ENCODE assay signal across 20 cellular contexts in the genomic region with DNA sequence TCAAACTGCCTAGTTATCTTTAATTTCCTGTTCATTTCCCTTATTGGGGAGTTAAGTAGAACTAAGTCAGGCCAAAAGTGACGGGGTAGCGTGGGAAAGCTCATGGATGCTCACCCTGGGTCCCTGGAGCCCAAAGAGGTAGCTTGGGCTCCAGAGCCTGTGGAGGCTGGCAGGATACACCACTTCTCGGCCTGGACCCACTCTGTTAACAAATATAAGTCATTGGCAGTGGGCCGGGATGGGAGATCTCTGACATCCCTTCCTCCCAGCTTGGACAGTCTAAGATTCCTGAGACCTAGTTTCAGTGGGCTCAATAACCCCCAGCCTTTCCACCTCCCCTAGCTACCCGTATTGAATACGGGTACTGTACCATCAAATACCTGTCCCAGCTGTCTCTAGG.
DNase-seq lines count a peak whose midpoint lies in the region; ATAC-seq and TF ChIP-seq lines count a peak whose summit lies in the region.
"Had no signal": no experiment of that assay in that cellular context is flagged by ENCODE, and none has a peak within 500 bp of the region (broad histone marks: within the 10 kb centered on the region; RNA-seq: fewer than 3 reads in every experiment).

No MANE protein-coding gene starts in this region.

- peaks cover 6% of the 10 kb centered on the region for H3K36me3 Mint-ChIP-seq in MCF 10A (ENCODE audit: insufficient read depth, unreplicated experiment)
- no peaks in the 10 kb centered on the region for H3K36me3 Mint-ChIP-seq in endodermal cell (ENCODE audit: low read depth)
- H3K36me3 Mint-ChIP-seq: CD4-positive, CD25-positive, alpha-beta regulatory T cell had no signal

- H3K9ac ChIP-seq in mammary epithelial cell (ENCODE audit: insufficient read depth, low read length), result no peak overlapping the region
- no peak overlapping the region for H3K9ac ChIP-seq in endodermal cell (ENCODE audit: extremely low read depth, low read length, poor library complexity, severe bottlenecking)
- no peak overlapping the region for H3K9ac ChIP-seq in parathyroid adenoma
- H3K9ac ChIP-seq in subcutaneous abdominal adipose tissue (ENCODE audit: low read length in 5 of 5), result no peak overlapping the region

- TF ChIP-seq CTCF in mammary epithelial cell (conservative IDR thresholded peaks at IDR 0.05 in 1 of 2, IDR thresholded peaks at IDR 0.05 in 1 of 2; ENCODE audit: extremely low read depth in 1 of 2, insufficient read depth in 1 of 2, low read depth in 1 of 2, low read length in 2 of 2) (no peak), MCF 10A (IDR thresholded peaks at IDR 0.05; ENCODE audit: unreplicated experiment) (no peak), endodermal cell (conservative IDR thresholded peaks at IDR 0.05) (no peak), parathyroid adenoma (IDR thresholded peaks at IDR 0.05) (no peak)

- POLR2A ChIA-PET in MCF 10A (lab: Yijun Ruan, JAX), result interaction anchor here (0.9 to 1.7 kb wide), 2 partner anchors 103 to 106 kb away, joined by 3 to 4 read pairs; a partner anchor contains a TSS

- in situ Hi-C loops in mammary epithelial cell (cut with MboI; ENCODE audit: low sequenced_read_pairs in 2 of 2), result loop anchor here in 1 of 2 donors (10.0 kb wide), 1 partner anchor 100 kb away; no protein-coding TSS in a partner anchor

- H3K4me1 ChIP-seq in mammary epithelial cell (ENCODE audit: insufficient read depth, low read length) (peaks cover 35% of the 10 kb centered on the region), endodermal cell (ENCODE audit: control insufficient read depth, insufficient read depth, low read length) (no peaks in the 10 kb centered on the region), parathyroid adenoma (peaks cover 34% of the 10 kb centered on the region), subcutaneous abdominal adipose tissue (ENCODE audit: control insufficient read depth in 5 of 5, insufficient read depth in 5 of 5, low read length in 5 of 5) (peaks cover 17 to 79% (median 63%) of the 10 kb centered on the region in 5 donors)

- H3K9me3 Mint-ChIP-seq in MCF 10A (ENCODE audit: unreplicated experiment) (no peaks in the 10 kb centered on the region), endodermal cell (peaks cover 36% of the 10 kb centered on the region)
- H3K9me3 Mint-ChIP-seq: CD4-positive, CD25-positive, alpha-beta regulatory T cell had no signal

- H3K4me2 ChIP-seq in mammary epithelial cell (ENCODE audit: insufficient read depth, low read depth, low read length) (no peak overlapping the region), parathyroid adenoma (ENCODE audit: low read length) (no peak overlapping the region)

- intact Hi-C loops in mammary epithelial cell (cut with micrococcal nuclease), result loop anchor here (2.0 to 5.0 kb wide), 3 partner anchors 38 to 100 kb away; no protein-coding TSS in a partner anchor
- intact Hi-C loops in MCF 10A (cut with micrococcal nuclease), result loop anchor here (5.0 to 10.0 kb wide), 2 partner anchors 92 to 100 kb away; no protein-coding TSS in a partner anchor

- H3K27ac Mint-ChIP-seq in MCF 10A (ENCODE audit: low read depth, unreplicated experiment) (no peak overlapping the region), endodermal cell (no peak overlapping the region)
- H3K27ac Mint-ChIP-seq: CD4-positive, CD25-positive, alpha-beta regulatory T cell had no signal

- CTCF ChIA-PET in mammary epithelial cell (lab: Charles Lee; ENCODE audit: low non-redundant PET) (no interaction called here), MCF 10A (lab: Yijun Ruan, JAX) (no interaction called here)

- dilution Hi-C loops in mammary epithelial cell (cut with HindIII; ENCODE audit: low sequenced_read_pairs), result no loop called here

- BruUV-seq in mammary epithelial cell (replicated peaks; lab: Mats Ljungman, UMichigan) (no TSS peak), MCF 10A (replicated peaks; lab: Mats Ljungman, UMichigan) (no TSS peak)

- H3K27me3 ChIP-seq in mammary epithelial cell (ENCODE audit: insufficient read depth, low read length), result no peaks in the 10 kb centered on the region
- H3K27me3 ChIP-seq in endodermal cell (ENCODE audit: control insufficient read depth, insufficient read depth, low read length, poor library complexity, severe bottlenecking), result no peaks in the 10 kb centered on the region
- no peaks in the 10 kb centered on the region for H3K27me3 ChIP-seq in parathyroid adenoma (ENCODE audit: control insufficient read depth, insufficient read depth, low read length)
- peaks cover 0 to 10% (median 3%) of the 10 kb centered on the region in 5 donors for H3K27me3 ChIP-seq in subcutaneous abdominal adipose tissue (ENCODE audit: control insufficient read depth in 5 of 5, insufficient read depth in 4 of 5, low read length in 5 of 5)

- DNase-seq in mammary epithelial cell (no peak), MCF 10A (ENCODE audit: unreplicated experiment) (no peak), endodermal cell (peak; percentile 18), glomerular visceral epithelial cell (ENCODE audit: extremely low spot score) (no peak), NCI-H510A treated with DMSO at 0.1 percent for 48 hours (lab: John Stamatoyannopoulos, UW) (no peak)
- DNase-seq: 8988T, H7, IMR-90, KG1, MM.1S, NCI-H2029 treated with DMSO at 0.1 percent for 48 hours, NCI-H446 treated with DMSO at 0.1 percent for 48 hours, NCI-H526 treated with DMSO at 0.1 percent for 48 hours, RPMI8226, SIG-M5 had no signal

- H3K36me3 ChIP-seq in mammary epithelial cell (ENCODE audit: insufficient read depth, low read length), result no peaks in the 10 kb centered on the region
- H3K36me3 ChIP-seq in endodermal cell (ENCODE audit: control insufficient read depth, insufficient read depth, low read length), result no peaks in the 10 kb centered on the region
- no peaks in the 10 kb centered on the region for H3K36me3 ChIP-seq in parathyroid adenoma (ENCODE audit: control insufficient read depth, insufficient read depth, low read length)
- H3K36me3 ChIP-seq in subcutaneous abdominal adipose tissue (ENCODE audit: control insufficient read depth in 5 of 5, insufficient read depth in 5 of 5, low read length in 5 of 5), result no peaks in the 10 kb centered on the region

- H3K27ac ChIP-seq in mammary epithelial cell (ENCODE audit: insufficient read depth, low read depth, low read length) (peak overlapping the region; percentile 14), endodermal cell (ENCODE audit: low read depth, low read length) (no peak overlapping the region), parathyroid adenoma (peak overlapping the region; percentile 53), subcutaneous abdominal adipose tissue (ENCODE audit: low read depth, low read length) (peak overlapping the region; percentile 78)

- no peak overlapping the region for H3K4me3 Mint-ChIP-seq in MCF 10A (ENCODE audit: unreplicated experiment)
- no peak overlapping the region for H3K4me3 Mint-ChIP-seq in endodermal cell
- H3K4me3 Mint-ChIP-seq: CD4-positive, CD25-positive, alpha-beta regulatory T cell had no signal

- WGBS in mammary epithelial cell (ENCODE audit: low coverage, missing lambda C conversion rate), result 82% methylated on average over 6 of the region's 6 CpGs
- WGBS in endodermal cell (ENCODE audit: insufficient coverage in 1 of 2, insufficient read length in 1 of 2), 2 experiments, result 96% methylated on average over 6 of the region's 6 CpGs; no CpG with 5 or more reads in 1 of the 2 experiments

- H3K79me2 ChIP-seq in mammary epithelial cell (ENCODE audit: insufficient read depth, low read length) (no peaks in the 10 kb centered on the region), parathyroid adenoma (no peaks in the 10 kb centered on the region)

- H3K27me3 Mint-ChIP-seq in MCF 10A (ENCODE audit: insufficient read depth, unreplicated experiment), result peaks cover 34% of the 10 kb centered on the region
- H3K27me3 Mint-ChIP-seq in endodermal cell (ENCODE audit: insufficient read depth), result no peaks in the 10 kb centered on the region

- H3K4me1 Mint-ChIP-seq in MCF 10A (ENCODE audit: insufficient read depth, unreplicated experiment), result peaks cover 21% of the 10 kb centered on the region
- H3K4me1 Mint-ChIP-seq in endodermal cell, result no peaks in the 10 kb centered on the region

- H3K9me3 ChIP-seq in mammary epithelial cell (replicated peaks; ENCODE audit: insufficient read depth, low read length) (no peaks in the 10 kb centered on the region), endodermal cell (ENCODE audit: control insufficient read depth, low read length) (no peaks in the 10 kb centered on the region), parathyroid adenoma (ENCODE audit: control insufficient read depth, low read length) (no peaks in the 10 kb centered on the region), subcutaneous abdominal adipose tissue (ENCODE audit: control insufficient read depth in 5 of 5, low read length in 5 of 5) (no peaks in the 10 kb centered on the region)

- H3K4me3 ChIP-seq in mammary epithelial cell (replicated peaks in 1 of 3; ENCODE audit: insufficient read depth in 1 of 3, low read depth in 2 of 3, low read length in 3 of 3), result no peak overlapping the region
- no peak overlapping the region for H3K4me3 ChIP-seq in endodermal cell (ENCODE audit: low read length)
- no peak overlapping the region for H3K4me3 ChIP-seq in parathyroid adenoma (ENCODE audit: low read depth, low read length)
- H3K4me3 ChIP-seq in subcutaneous abdominal adipose tissue (ENCODE audit: low read depth in 1 of 5, low read length in 5 of 5), result no peak overlapping the region
- H3K4me3 ChIP-seq: SK-N-MC had no signal

- no peak overlapping the region for H2AFZ ChIP-seq in mammary epithelial cell (ENCODE audit: low read depth, low read length)
- H2AFZ ChIP-seq in parathyroid adenoma, result no peak overlapping the region

- no peak for ATAC-seq in HG03521 (IDR thresholded peaks at IDR 0.05; ENCODE audit: unreplicated experiment)

- H4K20me1 ChIP-seq in mammary epithelial cell (ENCODE audit: insufficient read depth, low read length), result no peaks in the 10 kb centered on the region
